In the genomic region with DNA sequence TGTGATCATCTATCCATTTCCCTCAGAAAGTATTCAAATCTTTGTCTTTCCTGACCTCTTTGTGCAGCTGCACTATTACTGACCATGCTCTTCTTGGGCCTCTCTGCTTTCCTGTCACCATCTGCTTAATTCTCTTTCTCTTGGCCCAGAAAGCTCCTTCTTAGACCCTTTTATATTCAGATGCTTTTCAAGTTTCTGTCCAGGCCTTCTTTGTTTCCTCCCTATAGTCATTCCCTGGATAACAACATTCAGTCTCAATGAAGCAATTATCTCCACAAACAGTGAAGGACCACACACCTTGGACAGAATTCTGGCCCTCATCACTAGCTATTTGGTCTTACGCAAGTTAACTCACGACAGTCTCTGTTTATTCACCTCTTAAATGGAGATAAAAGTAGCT, we compare ENCODE assay signal across 1 cellular context.
TF ChIP-seq lines count a peak whose summit lies in the region.

No MANE protein-coding gene starts in this region.

TF ChIP-seq in WTC11, 78 proteins besides CTCF, POLR2A, EP300 and RAD21 (continued from another document):
- TF ChIP-seq, protein P1, sequence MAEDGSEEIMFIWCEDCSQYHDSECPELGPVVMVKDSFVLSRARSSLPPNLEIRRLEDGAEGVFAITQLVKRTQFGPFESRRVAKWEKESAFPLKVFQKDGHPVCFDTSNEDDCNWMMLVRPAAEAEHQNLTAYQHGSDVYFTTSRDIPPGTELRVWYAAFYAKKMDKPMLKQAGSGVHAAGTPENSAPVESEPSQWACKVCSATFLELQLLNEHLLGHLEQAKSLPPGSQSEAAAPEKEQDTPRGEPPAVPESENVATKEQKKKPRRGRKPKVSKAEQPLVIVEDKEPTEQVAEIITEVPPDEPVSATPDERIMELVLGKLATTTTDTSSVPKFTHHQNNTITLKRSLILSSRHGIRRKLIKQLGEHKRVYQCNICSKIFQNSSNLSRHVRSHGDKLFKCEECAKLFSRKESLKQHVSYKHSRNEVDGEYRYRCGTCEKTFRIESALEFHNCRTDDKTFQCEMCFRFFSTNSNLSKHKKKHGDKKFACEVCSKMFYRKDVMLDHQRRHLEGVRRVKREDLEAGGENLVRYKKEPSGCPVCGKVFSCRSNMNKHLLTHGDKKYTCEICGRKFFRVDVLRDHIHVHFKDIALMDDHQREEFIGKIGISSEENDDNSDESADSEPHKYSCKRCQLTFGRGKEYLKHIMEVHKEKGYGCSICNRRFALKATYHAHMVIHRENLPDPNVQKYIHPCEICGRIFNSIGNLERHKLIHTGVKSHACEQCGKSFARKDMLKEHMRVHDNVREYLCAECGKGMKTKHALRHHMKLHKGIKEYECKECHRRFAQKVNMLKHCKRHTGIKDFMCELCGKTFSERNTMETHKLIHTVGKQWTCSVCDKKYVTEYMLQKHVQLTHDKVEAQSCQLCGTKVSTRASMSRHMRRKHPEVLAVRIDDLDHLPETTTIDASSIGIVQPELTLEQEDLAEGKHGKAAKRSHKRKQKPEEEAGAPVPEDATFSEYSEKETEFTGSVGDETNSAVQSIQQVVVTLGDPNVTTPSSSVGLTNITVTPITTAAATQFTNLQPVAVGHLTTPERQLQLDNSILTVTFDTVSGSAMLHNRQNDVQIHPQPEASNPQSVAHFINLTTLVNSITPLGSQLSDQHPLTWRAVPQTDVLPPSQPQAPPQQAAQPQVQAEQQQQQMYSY (CRISPR knock-in tag; IDR thresholded peaks at IDR 0.05), result no peak
- TF ChIP-seq ELF4 (CRISPR knock-in tag; IDR thresholded peaks at IDR 0.05; ENCODE audit: low read depth) (no peak), EMX1 (CRISPR knock-in tag; IDR thresholded peaks at IDR 0.05) (no peak)
- TF ChIP-seq, protein P2, sequence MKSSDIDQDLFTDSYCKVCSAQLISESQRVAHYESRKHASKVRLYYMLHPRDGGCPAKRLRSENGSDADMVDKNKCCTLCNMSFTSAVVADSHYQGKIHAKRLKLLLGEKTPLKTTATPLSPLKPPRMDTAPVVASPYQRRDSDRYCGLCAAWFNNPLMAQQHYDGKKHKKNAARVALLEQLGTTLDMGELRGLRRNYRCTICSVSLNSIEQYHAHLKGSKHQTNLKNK (CRISPR knock-in tag; IDR thresholded peaks at IDR 0.05), result no peak
